ENCODE assay signal across 21 cellular contexts in genomic region chr13:57672168-57672567, GRCh38. TPM values are rescaled to one million over a fixed set of nuclear protein-coding genes. Genes with fewer than 3 reads are reported as not detected.
DNase-seq lines count a peak whose midpoint lies in the region; FAIRE-seq and TF ChIP-seq lines count a peak whose summit lies in the region.
"Had no signal": no experiment of that assay in that cellular context is flagged by ENCODE, and none has a peak within 500 bp of the region (broad histone marks: within the 10 kb centered on the region; RNA-seq: fewer than 3 reads in every experiment).

No MANE protein-coding gene starts in this region.

- H3K27me3 Mint-ChIP-seq in endodermal cell (ENCODE audit: insufficient read depth) (no peaks in the 10 kb centered on the region), nephron (ENCODE audit: low read depth) (no peaks in the 10 kb centered on the region)
- H3K27me3 Mint-ChIP-seq: CD4-positive, alpha-beta memory T cell had no signal

- no peaks in the 10 kb centered on the region for H3K27me3 ChIP-seq in A673 (replicated peaks; ENCODE audit: insufficient read depth, low read depth, low read length, poor library complexity)
- no peaks in the 10 kb centered on the region for H3K27me3 ChIP-seq in Loucy (ENCODE audit: insufficient read depth, low read length, poor library complexity, severe bottlenecking)
- H3K27me3 ChIP-seq in endodermal cell (ENCODE audit: control insufficient read depth, insufficient read depth, low read length, poor library complexity, severe bottlenecking): no peaks in the 10 kb centered on the region
- H3K27me3 ChIP-seq: BLaER1 had no signal

- DNase-seq in A673 (ENCODE audit: low spot score) (no peak), endodermal cell (no peak), kidney (no peak), NCI-H187 (lab: John Stamatoyannopoulos, UW) (no peak), SW480 (ENCODE audit: low spot score) (no peak), DMS 273 treated with DMSO at 0.1 percent for 48 hours (lab: John Stamatoyannopoulos, UW) (no peak)
- DNase-seq: CD4-positive, alpha-beta memory T cell; DMS79 treated with DMSO at 0.1 percent for 48 hours; GF-D8; H7; HFFc6; IMR-90 had no signal

- TF ChIP-seq CTCF in A673 (conservative IDR thresholded peaks at IDR 0.05; ENCODE audit: low read depth, low read length) (no peak), Loucy (conservative IDR thresholded peaks at IDR 0.05; ENCODE audit: low read length) (no peak), endodermal cell (conservative IDR thresholded peaks at IDR 0.05) (peak; percentile 17), nephron (IDR thresholded peaks at IDR 0.05; ENCODE audit: unreplicated experiment in 3 of 3) (no peak), kidney (IDR thresholded peaks at IDR 0.05; ENCODE audit: borderline replicate concordance, extremely low read depth, insufficient read depth) (no peak)

- H3K4me3 Mint-ChIP-seq in endodermal cell (no peak overlapping the region), nephron (no peak overlapping the region)
- H3K4me3 Mint-ChIP-seq: CD14-positive monocyte; CD4-positive, alpha-beta memory T cell; HFFc6 had no signal

- H2AFZ ChIP-seq in Loucy (ENCODE audit: low read length): no peak overlapping the region

- H3K27ac ChIP-seq in A673 (ENCODE audit: low read depth, low read length, poor library complexity, severe bottlenecking) (peak overlapping the region; percentile 34), endodermal cell (ENCODE audit: low read depth, low read length) (no peak overlapping the region), kidney (ENCODE audit: low read depth in 2 of 2, low read length in 2 of 2) (no peak overlapping the region)
- H3K27ac ChIP-seq: 22Rv1, A549, BLaER1, HL-60 had no signal

- no peaks in the 10 kb centered on the region for H3K9me3 ChIP-seq in A673 (ENCODE audit: low read depth, low read length, poor library complexity, severe bottlenecking)
- no peaks in the 10 kb centered on the region for H3K9me3 ChIP-seq in Loucy (ENCODE audit: insufficient read depth, low read depth, low read length)
- H3K9me3 ChIP-seq in endodermal cell (ENCODE audit: control insufficient read depth, low read length): no peaks in the 10 kb centered on the region
- no peaks in the 10 kb centered on the region for H3K9me3 ChIP-seq in kidney (ENCODE audit: control insufficient read depth in 1 of 2, low read length in 2 of 2)
- H3K9me3 ChIP-seq: A549, BLaER1 had no signal

- peaks cover 45% of the 10 kb centered on the region for H3K4me1 ChIP-seq in A673 (ENCODE audit: insufficient read depth, low read length, poor library complexity, severe bottlenecking)
- H3K4me1 ChIP-seq in Loucy (ENCODE audit: insufficient read depth, low read length, poor library complexity, severe bottlenecking): peaks cover 5% of the 10 kb centered on the region
- H3K4me1 ChIP-seq in endodermal cell (ENCODE audit: control insufficient read depth, insufficient read depth, low read length): no peaks in the 10 kb centered on the region
- no peaks in the 10 kb centered on the region for H3K4me1 ChIP-seq in kidney (ENCODE audit: control insufficient read depth in 1 of 2, insufficient read depth in 1 of 2, low read depth in 1 of 2, low read length in 2 of 2)
- H3K4me1 ChIP-seq: A549, BLaER1 had no signal

- H3K79me2 ChIP-seq in Loucy (ENCODE audit: insufficient read depth, low read length): no peaks in the 10 kb centered on the region

- peaks cover 23% of the 10 kb centered on the region for H3K4me1 Mint-ChIP-seq in endodermal cell
- peaks cover 22% of the 10 kb centered on the region for H3K4me1 Mint-ChIP-seq in nephron
- H3K4me1 Mint-ChIP-seq: CD14-positive monocyte; CD4-positive, alpha-beta memory T cell had no signal

- no peaks in the 10 kb centered on the region for H4K20me1 ChIP-seq in Loucy (ENCODE audit: insufficient read depth, low read length, poor library complexity, severe bottlenecking)
- H4K20me1 ChIP-seq: BLaER1 had no signal

- H3K9ac ChIP-seq in Loucy (ENCODE audit: low read depth, low read length, poor library complexity, severe bottlenecking) (no peak overlapping the region), endodermal cell (ENCODE audit: extremely low read depth, low read length, poor library complexity, severe bottlenecking) (no peak overlapping the region), kidney (ENCODE audit: low read length in 2 of 2) (no peak overlapping the region)
- H3K9ac ChIP-seq: BLaER1 had no signal

- WGBS in endodermal cell (ENCODE audit: insufficient coverage in 1 of 2, insufficient read length in 1 of 2), 2 experiments: 83% methylated on average over 1 of the region's 2 CpGs; no CpG with 5 or more reads in 1 of the 2 experiments

- intact Hi-C loops in A673 (cut with micrococcal nuclease; ENCODE audit: unreplicated experiment) (no loop called here), kidney (cut with DNase I) (no loop called here)

- FAIRE-seq in kidney (lab: Jason Lieb, UNC): no peak
- FAIRE-seq: A549, GM19239 had no signal

- CTCF ChIA-PET in A673 (lab: Charles Lee): no interaction called here

- peak overlapping the region; percentile 25 for H3K4me2 ChIP-seq in Loucy (ENCODE audit: low read depth, low read length, poor library complexity, severe bottlenecking)
- H3K4me2 ChIP-seq: A549, BLaER1 had no signal

- H3K27ac Mint-ChIP-seq in endodermal cell (peak overlapping the region; percentile 35), nephron (peak overlapping the region; percentile 88 to 94 (median 90))
- H3K27ac Mint-ChIP-seq: CD14-positive monocyte; CD4-positive, alpha-beta memory T cell; HFFc6 had no signal

- H3K4me3 ChIP-seq in A673 (ENCODE audit: low read depth, low read length, poor library complexity, severe bottlenecking): no peak overlapping the region
- H3K4me3 ChIP-seq in Loucy (ENCODE audit: low read length, poor library complexity, severe bottlenecking): no peak overlapping the region
- H3K4me3 ChIP-seq in endodermal cell (ENCODE audit: low read length): no peak overlapping the region
- H3K4me3 ChIP-seq in kidney (ENCODE audit: low read length in 2 of 2): no peak overlapping the region
- H3K4me3 ChIP-seq: A549, BLaER1 had no signal

- no TSS peak for BruUV-seq in A673 (replicated peaks; lab: Mats Ljungman, UMichigan)

- H3K36me3 ChIP-seq in A673 (ENCODE audit: insufficient read depth, low read length, poor library complexity, severe bottlenecking): peaks cover 18% of the 10 kb centered on the region
- no peaks in the 10 kb centered on the region for H3K36me3 ChIP-seq in Loucy (ENCODE audit: insufficient read depth, low read length)
- no peaks in the 10 kb centered on the region for H3K36me3 ChIP-seq in endodermal cell (ENCODE audit: control insufficient read depth, insufficient read depth, low read length)
- no peaks in the 10 kb centered on the region for H3K36me3 ChIP-seq in kidney (ENCODE audit: control insufficient read depth in 1 of 2, insufficient read depth in 2 of 2, low read length in 2 of 2)
- H3K36me3 ChIP-seq: BLaER1 had no signal

- no peaks in the 10 kb centered on the region for H3K9me2 ChIP-seq in Loucy (replicated peaks; ENCODE audit: low read depth, low read length)

- POLR2A ChIA-PET in A673 (lab: Charles Lee; ENCODE audit: low non-redundant PET): no interaction called here

- H3K9me3 Mint-ChIP-seq in endodermal cell (no peaks in the 10 kb centered on the region), nephron (no peaks in the 10 kb centered on the region)

- no peaks in the 10 kb centered on the region for H3F3A ChIP-seq in Loucy (ENCODE audit: low read depth)

- H3K36me3 Mint-ChIP-seq in endodermal cell (ENCODE audit: low read depth): no peaks in the 10 kb centered on the region
- H3K36me3 Mint-ChIP-seq in nephron (ENCODE audit: low read depth): peaks cover 26% of the 10 kb centered on the region
- H3K36me3 Mint-ChIP-seq: CD14-positive monocyte; CD4-positive, alpha-beta memory T cell had no signal

RNA-seq across cellular contexts. Expression of gene PCDH17, which starts 40.6 kb away (rescaled TPM):
- total RNA-seq in A673 (2021): 79.5 and 84.7 TPM in 2 replicates
- 1 to 10 TPM; 3.7 to 6.3 TPM for total RNA-seq in endodermal cell
- 6.0 TPM for polyA plus RNA-seq in endodermal cell (2013, experiment 1 of 2)
- 5.8 TPM for polyA plus RNA-seq in endodermal cell (2013, experiment 2 of 2)
- 18.5 TPM for total RNA-seq in kidney
- polyA plus RNA-seq in kidney (ENCODE audit: insufficient read depth, low read depth, low replicate concordance): 1.0 TPM
- total RNA-seq: CD4-positive, alpha-beta memory T cell had no signal
- polyA plus RNA-seq: AG04450; CD14-positive monocyte; CD4-positive, alpha-beta memory T cell; IMR-90 had no signal
